Comparison of ENCODE assay signal across 8 cellular contexts in genomic region chr10:22335204-22335956, GRCh38. TPM values are rescaled to one million over a fixed set of nuclear protein-coding genes. Genes with fewer than 3 reads are reported as not detected.
DNase-seq lines count a peak whose midpoint lies in the region; ATAC-seq and TF ChIP-seq lines count a peak whose summit lies in the region.

No MANE protein-coding gene starts in this region.

- H3K9me3 ChIP-seq in mucosa of stomach (ENCODE audit: control insufficient read depth, low read length): peaks cover 5% of the 10 kb centered on the region
- no peaks in the 10 kb centered on the region for H3K9me3 ChIP-seq in testis

- POLR2A ChIA-PET in activated CD8-positive, alpha-beta T cell treated with anti-CD3 and anti-CD28 coated beads, Interleukin-2, amount 10 ng/mL, durations not matched to agents 7 days and 5 days (lab: Charles Lee): interaction anchor here (1.1 kb wide), 1 partner anchor 15 kb away, joined by 3 read pairs; no protein-coding TSS in a partner anchor

- peaks cover 17% of the 10 kb centered on the region for H3K36me3 Mint-ChIP-seq in activated CD8-positive, alpha-beta T cell treated with anti-CD3 and anti-CD28 coated beads, Interleukin-2, amount 10 ng/mL, durations not matched to agents 7 days and 5 days (ENCODE audit: low read depth)

- H3K9ac ChIP-seq in mucosa of stomach (ENCODE audit: low read length): peak overlapping the region; percentile 68

- peak overlapping the region; percentile 3 for H3K27ac ChIP-seq in testis

- peak; percentile 76 for DNase-seq in activated CD8-positive, alpha-beta T cell treated with anti-CD3 and anti-CD28 coated beads, Interleukin-2, amount 10 ng/mL, durations not matched to agents 7 days and 5 days
- no peak for DNase-seq in epithelial cell of proximal tubule (ENCODE audit: low read depth)
- peak; percentile 69 for DNase-seq in testis
- no peak for DNase-seq in HuH-7.5 (ENCODE audit: low spot score)
- no peak for DNase-seq in DMS79 (lab: John Stamatoyannopoulos, UW)

- ATAC-seq in HG03045 (IDR thresholded peaks at IDR 0.05; ENCODE audit: unreplicated experiment): peak; percentile 41
- ATAC-seq in activated CD8-positive, alpha-beta T cell treated with anti-CD3 and anti-CD28 coated beads, Interleukin-2, amount 10 ng/mL, durations not matched to agents 7 days and 5 days: peak; percentile 66

- peak overlapping the region; percentile 74 for H3K27ac Mint-ChIP-seq in activated CD8-positive, alpha-beta T cell treated with anti-CD3 and anti-CD28 coated beads, Interleukin-2, amount 10 ng/mL, durations not matched to agents 7 days and 5 days

- H3K27me3 ChIP-seq in mucosa of stomach (ENCODE audit: control insufficient read depth, insufficient read depth, low read length) (peaks cover 72% of the 10 kb centered on the region), testis (no peaks in the 10 kb centered on the region)

- peaks cover 45% of the 10 kb centered on the region for H3K27me3 Mint-ChIP-seq in activated CD8-positive, alpha-beta T cell treated with anti-CD3 and anti-CD28 coated beads, Interleukin-2, amount 10 ng/mL, durations not matched to agents 7 days and 5 days (ENCODE audit: low read depth)

- TF ChIP-seq CTCF in epithelial cell of proximal tubule (conservative IDR thresholded peaks at IDR 0.05; ENCODE audit: low read depth, low read length) (peak; percentile 4), testis (IDR thresholded peaks at IDR 0.05) (peak in 1 of 3 experiments; percentile 38)

- H3K9me3 Mint-ChIP-seq in activated CD8-positive, alpha-beta T cell treated with anti-CD3 and anti-CD28 coated beads, Interleukin-2, amount 10 ng/mL, durations not matched to agents 7 days and 5 days (ENCODE audit: insufficient read depth): no peaks in the 10 kb centered on the region

- H3K36me3 ChIP-seq in mucosa of stomach (ENCODE audit: control insufficient read depth, insufficient read depth, low read length): no peaks in the 10 kb centered on the region
- no peaks in the 10 kb centered on the region for H3K36me3 ChIP-seq in testis (ENCODE audit: low read depth, missing control alignments)

- H3K4me3 ChIP-seq in epithelial cell of proximal tubule (ENCODE audit: low read depth, low read length) (peak overlapping the region; percentile 57), mucosa of stomach (ENCODE audit: low read length) (peak overlapping the region; percentile 44), testis (peak overlapping the region; percentile 45 to 50)

- H3K4me3 Mint-ChIP-seq in activated CD8-positive, alpha-beta T cell treated with anti-CD3 and anti-CD28 coated beads, Interleukin-2, amount 10 ng/mL, durations not matched to agents 7 days and 5 days: peak overlapping the region; percentile 74

- TF ChIP-seq POLR2A in GM15510 (IDR thresholded peaks at IDR 0.05; ENCODE audit: borderline replicate concordance, extremely low read depth, insufficient read length) (peak; percentile 50), testis (IDR thresholded peaks at IDR 0.05) (no peak)

- 2% methylated on average over 24 to 71 of the region's 71 CpGs for WGBS in testis, 2 donors

- H3K4me1 ChIP-seq in mucosa of stomach (ENCODE audit: control insufficient read depth, insufficient read depth, low read length) (peaks cover 25% of the 10 kb centered on the region), testis (peaks cover 3% of the 10 kb centered on the region)

- CTCF ChIA-PET in activated CD8-positive, alpha-beta T cell treated with anti-CD3 and anti-CD28 coated beads, Interleukin-2, amount 10 ng/mL, durations not matched to agents 7 days and 5 days (lab: Charles Lee): interaction anchor here (0.9 to 1.1 kb wide), 2 partner anchors 9 to 16 kb away, joined by 3 to 4 read pairs; no protein-coding TSS in a partner anchor

- peaks cover 58% of the 10 kb centered on the region for H3K4me1 Mint-ChIP-seq in activated CD8-positive, alpha-beta T cell treated with anti-CD3 and anti-CD28 coated beads, Interleukin-2, amount 10 ng/mL, durations not matched to agents 7 days and 5 days (ENCODE audit: low read depth)

- intact Hi-C loops in testis (cut with DNase I; ENCODE audit: low total_unique reads): no loop called here

RNA-seq across cellular contexts. Expression of gene SPAG6, which starts 9.9 kb away (rescaled TPM):
- under 1 TPM; 0.70 to 0.90 TPM for total RNA-seq in activated CD8-positive, alpha-beta T cell treated with anti-CD3 and anti-CD28 coated beads, Interleukin-2, amount 10 ng/mL, durations not matched to agents 7 days and 5 days
- total RNA-seq in epithelial cell of proximal tubule: 0.07 TPM in 1 of 2 replicates, not detected in the other
- total RNA-seq in testis: 100 to 1,000 TPM in 1 of 2 donors, 10 to 100 TPM in 1; 77.4 to 103 TPM
- polyA plus RNA-seq in testis (ENCODE audit: insufficient read depth, low read depth, low replicate concordance): 258 TPM

RNA-seq across cellular contexts. Expression of gene BMI1, which starts 14.5 kb away (rescaled TPM):
- 10 to 100 TPM; 26.2 to 26.4 TPM for total RNA-seq in activated CD8-positive, alpha-beta T cell treated with anti-CD3 and anti-CD28 coated beads, Interleukin-2, amount 10 ng/mL, durations not matched to agents 7 days and 5 days
- total RNA-seq in epithelial cell of proximal tubule (29.6 and 37.2 TPM in 2 replicates), testis (100 to 1,000 TPM; 111 to 120 TPM)
- 56.3 TPM for polyA plus RNA-seq in testis (ENCODE audit: insufficient read depth, low read depth, low replicate concordance)

RNA-seq across cellular contexts. Expression of gene COMMD3, which starts 19.2 kb away (rescaled TPM):
- 10 to 100 TPM; 59.7 to 63.3 TPM for total RNA-seq in activated CD8-positive, alpha-beta T cell treated with anti-CD3 and anti-CD28 coated beads, Interleukin-2, amount 10 ng/mL, durations not matched to agents 7 days and 5 days
- 41.7 and 43.8 TPM in 2 replicates for total RNA-seq in epithelial cell of proximal tubule
- total RNA-seq in testis: 10 to 100 TPM; 40.6 to 42.5 TPM
- polyA plus RNA-seq in testis (ENCODE audit: insufficient read depth, low read depth, low replicate concordance): 70.2 TPM

Comparison
In these comparisons a context has a peak if more than half of its experiments do, and no peak if none do; other contexts are left out.
1. DNase-seq: peak in activated CD8-positive, alpha-beta T cell treated with anti-CD3 and anti-CD28 coated beads, Interleukin-2, amount 10 ng/mL, durations not matched to agents 7 days and 5 days (single experiment) and testis (single experiment); none in epithelial cell of proximal tubule (single experiment), HuH-7.5 (single experiment) and DMS79 (single experiment).
2. RNA of gene SPAG6, which starts 9.9 kb away (total RNA-seq): 77.4 to 103 TPM in testis; 0.70 to 0.90 TPM in activated CD8-positive, alpha-beta T cell treated with anti-CD3 and anti-CD28 coated beads, Interleukin-2, amount 10 ng/mL, durations not matched to agents 7 days and 5 days and 0.07 TPM in epithelial cell of proximal tubule; every median in the first group is over 10 times any median in the second.
3. Peak in every context shown above with its lines, with median percentiles within 50 percentile points of each other: H3K4me3 ChIP-seq.